Comparison of ENCODE assay signal across 8 cellular contexts in genomic region chr1:119327066-119327435, GRCh38. TPM values are rescaled to one million over a fixed set of nuclear protein-coding genes. Genes with fewer than 3 reads are reported as not detected.
DNase-seq lines count a peak whose midpoint lies in the region; ATAC-seq, FAIRE-seq and TF ChIP-seq lines count a peak whose summit lies in the region.

No MANE protein-coding gene starts in this region.

- intact Hi-C loops in activated B cell treated with CpG ODN at 0.5 μM for 24 hours (cut with micrococcal nuclease) = loop anchor here (5.0 kb wide), 1 partner anchor 185 kb away; the partner anchor contains the start of gene WARS2
- intact Hi-C loops in left ventricle myocardium inferior (cut with micrococcal nuclease) = no loop called here

- H3K36me3 ChIP-seq in left ventricle myocardium inferior = no peaks in the 10 kb centered on the region

- FAIRE-seq in RCC 7860 (lab: Jason Lieb, UNC) = no peak

- H3K27ac Mint-ChIP-seq in activated B cell treated with CpG ODN at 0.5 μM for 24 hours = no peak overlapping the region

- DNase-seq in activated B cell treated with CpG ODN at 0.5 μM for 24 hours (no peak), left ventricle myocardium inferior (no peak), retinal pigment epithelial cell (ENCODE audit: low read depth) (no peak), RCC 7860 (ENCODE audit: low spot score) (no peak), 8988T (no peak), NCI-H2029 treated with DMSO at 0.1 percent for 48 hours (lab: John Stamatoyannopoulos, UW) (no peak)

- TF ChIP-seq CTCF in activated B cell treated with CpG ODN at 0.5 μM for 24 hours (IDR thresholded peaks at IDR 0.05) (no peak), left ventricle myocardium inferior (IDR thresholded peaks at IDR 0.05; ENCODE audit: borderline replicate concordance) (no peak), retinal pigment epithelial cell (conservative IDR thresholded peaks at IDR 0.05; ENCODE audit: low read depth, low read length) (no peak)

- H3K4me1 Mint-ChIP-seq in activated B cell treated with CpG ODN at 0.5 μM for 24 hours = peaks cover 22% of the 10 kb centered on the region

- no peaks in the 10 kb centered on the region for H3K36me3 Mint-ChIP-seq in activated B cell treated with CpG ODN at 0.5 μM for 24 hours (ENCODE audit: low read depth)

- no peaks in the 10 kb centered on the region for H3K9me3 ChIP-seq in left ventricle myocardium inferior (replicated peaks)

- H3K9me3 Mint-ChIP-seq in activated B cell treated with CpG ODN at 0.5 μM for 24 hours = no peaks in the 10 kb centered on the region

- H3K4me3 Mint-ChIP-seq in activated B cell treated with CpG ODN at 0.5 μM for 24 hours = peak overlapping the region; percentile 82

- H3K4me3 ChIP-seq in left ventricle myocardium inferior (peak overlapping the region; percentile 60), retinal pigment epithelial cell (ENCODE audit: low read length) (peak overlapping the region; percentile 48)

- H3K27me3 ChIP-seq in left ventricle myocardium inferior (ENCODE audit: low read depth) = peaks cover 31% of the 10 kb centered on the region

- no peak overlapping the region for H3K27ac ChIP-seq in left ventricle myocardium inferior (replicated peaks)

- ATAC-seq in GM18868 (IDR thresholded peaks at IDR 0.05; ENCODE audit: unreplicated experiment) (peak; percentile 1), activated B cell treated with CpG ODN at 0.5 μM for 24 hours (ENCODE audit: low read depth) (no peak), HG03460 (IDR thresholded peaks at IDR 0.05; ENCODE audit: unreplicated experiment) (no peak)

- CTCF ChIA-PET in activated B cell treated with CpG ODN at 0.5 μM for 24 hours (lab: Charles Lee) = interaction anchor here (0.6 kb wide), 1 partner anchor 11 kb away, joined by 3 read pairs; no protein-coding TSS in a partner anchor

- H3K4me1 ChIP-seq in left ventricle myocardium inferior = peaks cover 12% of the 10 kb centered on the region

- H3K27me3 Mint-ChIP-seq in activated B cell treated with CpG ODN at 0.5 μM for 24 hours = peaks cover 6% of the 10 kb centered on the region

- POLR2A ChIA-PET in activated B cell treated with CpG ODN at 0.5 μM for 24 hours (lab: Charles Lee) = no interaction called here

RNA-seq across cellular contexts. Expression of gene HAO2, which starts 41.5 kb away (rescaled TPM):
- total RNA-seq in activated B cell treated with CpG ODN at 0.5 μM for 24 hours (not detected in 2 replicates), left ventricle myocardium inferior (not detected)
